In genomic region chr11:122202951-122203456, GRCh38 we compare ENCODE assay signal across 8 cellular contexts.
DNase-seq lines count a peak whose midpoint lies in the region; ATAC-seq and TF ChIP-seq lines count a peak whose summit lies in the region.

No MANE protein-coding gene starts in this region.

- peak; percentile 97 for TF ChIP-seq CTCF in AG04449 (IDR thresholded peaks at IDR 0.05; ENCODE audit: insufficient read depth, low read length, missing control alignments)
- TF ChIP-seq CTCF in retinal pigment epithelial cell (conservative IDR thresholded peaks at IDR 0.05; ENCODE audit: low read depth, low read length) = peak; percentile 100

- DNase-seq in AG04449 (ENCODE audit: low read depth, low spot score) = no peak
- peak; percentile 78 for DNase-seq in RKO (ENCODE audit: low spot score)
- DNase-seq in anterior cingulate cortex (lab: John Stamatoyannopoulos, UW) = peak in 50 of 58 donors; percentile 23 to 81 (median 60)
- DNase-seq in hippocampal formation (lab: John Stamatoyannopoulos, UW) = peak; percentile 66 to 79
- DNase-seq in retinal pigment epithelial cell (ENCODE audit: low read depth) = no peak
- DNase-seq in DMS153 treated with DMSO at 0.1 percent for 48 hours (lab: John Stamatoyannopoulos, UW; ENCODE audit: unreplicated experiment) = no peak

- CTCF ChIA-PET in AG04449 (lab: Yijun Ruan, JAX) = interaction anchor here (0.6 to 9.0 kb wide), 39 partner anchors 8 to 574 kb away, joined by 3 to 64 read pairs (median 5); partner anchors contain the start of gene BLID

- H3K4me3 ChIP-seq in AG04449 (ENCODE audit: low read depth, low read length) = peak overlapping the region; percentile 71
- peak overlapping the region; percentile 52 for H3K4me3 ChIP-seq in retinal pigment epithelial cell (ENCODE audit: low read length)

- ATAC-seq in GM18498 (IDR thresholded peaks at IDR 0.05; ENCODE audit: unreplicated experiment) = peak; percentile 79
- peak; percentile 63 for ATAC-seq in HG03135 (IDR thresholded peaks at IDR 0.05; ENCODE audit: unreplicated experiment)

- POLR2A ChIA-PET in AG04449 (lab: Yijun Ruan, JAX) = interaction anchor here (0.7 to 3.6 kb wide), 8 partner anchors 8 to 302 kb away, joined by 3 to 24 read pairs (median 5); no protein-coding TSS in a partner anchor

Comparison
In these comparisons a context has a peak if more than half of its experiments do, and no peak if none do; other contexts are left out.
1. DNase-seq: peak in RKO (single experiment), anterior cingulate cortex (50 of 58) and hippocampal formation (2 of 2); none in AG04449 (single experiment), retinal pigment epithelial cell (single experiment) and DMS153 treated with DMSO at 0.1 percent for 48 hours (single experiment).